ENCODE assay signal across 22 cellular contexts in genomic region chr2:131064589-131065232, GRCh38. TPM values are rescaled to one million over a fixed set of nuclear protein-coding genes. Genes with fewer than 3 reads are reported as not detected.
A peak's percentile ranks its signal among the peaks of the same experiment; 100 is the strongest.
DNase-seq lines count a peak whose midpoint lies in the region; ATAC-seq and TF ChIP-seq lines count a peak whose summit lies in the region.
"Had no signal": no experiment of that assay in that cellular context is flagged by ENCODE, and none has a peak within 500 bp of the region (broad histone marks: within the 10 kb centered on the region; RNA-seq: fewer than 3 reads in every experiment).

No MANE protein-coding gene starts in this region.

- intact Hi-C loops in activated CD8-positive, alpha-beta T cell treated with anti-CD3 and anti-CD28 coated beads for 36 hours (cut with micrococcal nuclease): no loop called here
- intact Hi-C loops in left ventricle myocardium inferior (cut with micrococcal nuclease): no loop called here

- no peak overlapping the region for H3K4me2 ChIP-seq in neuronal stem cell (ENCODE audit: insufficient read depth, low read length, poor library complexity, severe bottlenecking)

- H2AK5ac ChIP-seq in neuronal stem cell (ENCODE audit: low read depth, low read length): no peak overlapping the region

- H3K18ac ChIP-seq in neuronal stem cell (ENCODE audit: low read length): no peak overlapping the region

- peaks cover 41% of the 10 kb centered on the region for H3K36me3 ChIP-seq in left ventricle myocardium inferior
- H3K36me3 ChIP-seq in neuronal stem cell (replicated peaks in 1 of 2; ENCODE audit: control insufficient read depth in 2 of 2, insufficient read depth in 2 of 2, low read length in 2 of 2): peaks cover 13 to 92% of the 10 kb centered on the region in 2 donors

- peaks cover 84% of the 10 kb centered on the region for H3K36me3 Mint-ChIP-seq in activated T-cell treated with anti-CD3 and anti-CD28 coated beads, Interleukin-2, amount 50 U/mL, for 24 hours (ENCODE audit: low read depth)
- peaks cover 40% of the 10 kb centered on the region for H3K36me3 Mint-ChIP-seq in activated CD8-positive, alpha-beta T cell treated with anti-CD3 and anti-CD28 coated beads for 36 hours (ENCODE audit: low read depth)
- peaks cover 29% of the 10 kb centered on the region for H3K36me3 Mint-ChIP-seq in T-cell

- ATAC-seq in activated CD8-positive, alpha-beta T cell treated with anti-CD3 and anti-CD28 coated beads for 36 hours: no peak
- ATAC-seq in HG02885 (IDR thresholded peaks at IDR 0.05; ENCODE audit: poor library complexity, unreplicated experiment): no peak
- ATAC-seq in T-cell (replicated peaks in 1 of 4): no peak
- no peak for ATAC-seq in HG03469 (IDR thresholded peaks at IDR 0.05; ENCODE audit: unreplicated experiment)
- ATAC-seq: upper lobe of right lung had no signal

- peak overlapping the region; percentile 2 for H3K27ac ChIP-seq in left ventricle myocardium inferior (replicated peaks)
- no peak overlapping the region for H3K27ac ChIP-seq in neuronal stem cell (replicated peaks; ENCODE audit: low read length)
- H3K27ac ChIP-seq: stomach, upper lobe of right lung had no signal

- H3K27me3 ChIP-seq in left ventricle myocardium inferior (ENCODE audit: low read depth) (no peaks in the 10 kb centered on the region), neuronal stem cell (ENCODE audit: control insufficient read depth in 3 of 3, insufficient read depth in 3 of 3, low read depth in 1 of 3, low read length in 3 of 3) (no peaks in the 10 kb centered on the region)
- H3K27me3 ChIP-seq: stomach, upper lobe of right lung had no signal

- H3K27me3 Mint-ChIP-seq in activated T-cell treated with anti-CD3 and anti-CD28 coated beads, Interleukin-2, amount 50 U/mL, for 24 hours: no peaks in the 10 kb centered on the region
- H3K27me3 Mint-ChIP-seq in activated CD8-positive, alpha-beta T cell treated with anti-CD3 and anti-CD28 coated beads for 36 hours: no peaks in the 10 kb centered on the region
- H3K27me3 Mint-ChIP-seq in T-cell: no peaks in the 10 kb centered on the region
- H3K27me3 Mint-ChIP-seq: B cell had no signal

- no peak overlapping the region for H4K91ac ChIP-seq in neuronal stem cell (ENCODE audit: low read depth, low read length, poor library complexity)

- H2AFZ ChIP-seq in neuronal stem cell (ENCODE audit: low read length): no peak overlapping the region

- H3K4me1 ChIP-seq in left ventricle myocardium inferior (peaks cover 62% of the 10 kb centered on the region), neuronal stem cell (ENCODE audit: control insufficient read depth in 2 of 2, insufficient read depth in 1 of 2, low read depth in 1 of 2, low read length in 2 of 2) (peaks cover 5 to 7% of the 10 kb centered on the region in 2 donors)
- H3K4me1 ChIP-seq: upper lobe of right lung had no signal

- H2BK15ac ChIP-seq in neuronal stem cell (ENCODE audit: low read length): no peak overlapping the region

- peaks cover 44% of the 10 kb centered on the region for H3K4me1 Mint-ChIP-seq in activated T-cell treated with anti-CD3 and anti-CD28 coated beads, Interleukin-2, amount 50 U/mL, for 24 hours (ENCODE audit: low read depth)
- H3K4me1 Mint-ChIP-seq in activated CD8-positive, alpha-beta T cell treated with anti-CD3 and anti-CD28 coated beads for 36 hours (ENCODE audit: low read depth): peaks cover 30% of the 10 kb centered on the region
- H3K4me1 Mint-ChIP-seq in T-cell: peaks cover 48 to 52% (median 48%) of the 10 kb centered on the region in 3 donors

- H3K23ac ChIP-seq in neuronal stem cell (ENCODE audit: low read depth, low read length, poor library complexity): no peak overlapping the region

- DNase-seq in activated T-cell treated with anti-CD3 and anti-CD28 coated beads, Interleukin-2, amount 50 U/mL, for 24 hours: no peak
- DNase-seq in activated T-cell treated with anti-CD3 and anti-CD28 coated beads for 4 hours: no peak
- no peak for DNase-seq in activated CD8-positive, alpha-beta T cell treated with anti-CD3 and anti-CD28 coated beads for 36 hours
- DNase-seq in left ventricle myocardium inferior: no peak
- no peak for DNase-seq in neuronal stem cell (ENCODE audit: low spot score)
- no peak for DNase-seq in T-cell
- DNase-seq: activated CD4-positive, alpha-beta T cell treated with anti-CD3 and anti-CD28 coated beads, Interleukin-2, amount 50 U/mL, for 1 hour; activated CD8-positive, alpha-beta memory T cell treated with anti-CD3 and anti-CD28 coated beads, Interleukin-2, amount 50 U/mL, for 4 hours; activated gamma-delta T cell treated with Interleukin-2 at 50 U/mL for 16 hours; amniotic stem cell; COR-L47; DMS79; NCI-H1048; NCI-H1930; NCI-H2227 treated with DMSO at 0.1 percent for 48 hours; NCI-H774; stimulated activated CD4-positive, alpha-beta T cell treated with anti-CD3 and anti-CD28 coated beads, Interleukin-4, amount 100 ng/mL, for 4 hours; stomach; upper lobe of right lung had no signal

- no peak overlapping the region for H4K8ac ChIP-seq in neuronal stem cell (ENCODE audit: low read depth, low read length)

- POLR2A ChIA-PET in activated CD8-positive, alpha-beta T cell treated with anti-CD3 and anti-CD28 coated beads for 36 hours (lab: Charles Lee): interaction anchor here (0.6 to 1.2 kb wide), 2 partner anchors 28 to 119 kb away, joined by 3 read pairs; no protein-coding TSS in a partner anchor
- POLR2A ChIA-PET in T-cell (lab: Charles Lee): interaction anchor here in 1 of 2 donors (0.6 kb wide), 1 partner anchor 46 kb away, joined by 6 read pairs; no protein-coding TSS in a partner anchor

- no peak overlapping the region for H3K14ac ChIP-seq in neuronal stem cell (ENCODE audit: low read length)

- peak overlapping the region; percentile 4 for H3K9ac ChIP-seq in neuronal stem cell (ENCODE audit: low read depth, low read length, poor library complexity)

- no peak overlapping the region for H2BK12ac ChIP-seq in neuronal stem cell (ENCODE audit: low read length)

- H3K4ac ChIP-seq in neuronal stem cell (ENCODE audit: low read length): no peak overlapping the region

- no peaks in the 10 kb centered on the region for H3K9me3 Mint-ChIP-seq in activated T-cell treated with anti-CD3 and anti-CD28 coated beads, Interleukin-2, amount 50 U/mL, for 24 hours
- no peaks in the 10 kb centered on the region for H3K9me3 Mint-ChIP-seq in activated CD8-positive, alpha-beta T cell treated with anti-CD3 and anti-CD28 coated beads for 36 hours
- H3K9me3 Mint-ChIP-seq in T-cell: no peaks in the 10 kb centered on the region

- peaks cover 13% of the 10 kb centered on the region for H3K79me1 ChIP-seq in neuronal stem cell (ENCODE audit: low read depth, low read length)

- H3K9me3 ChIP-seq in left ventricle myocardium inferior (replicated peaks) (no peaks in the 10 kb centered on the region), neuronal stem cell (replicated peaks in 1 of 2; ENCODE audit: control insufficient read depth in 2 of 2, insufficient read depth in 1 of 2, low read depth in 1 of 2, low read length in 2 of 2) (no peaks in the 10 kb centered on the region)
- H3K9me3 ChIP-seq: stomach, upper lobe of right lung had no signal

- H3K4me3 Mint-ChIP-seq in activated T-cell treated with anti-CD3 and anti-CD28 coated beads, Interleukin-2, amount 50 U/mL, for 24 hours: no peak overlapping the region
- H3K4me3 Mint-ChIP-seq in activated CD8-positive, alpha-beta T cell treated with anti-CD3 and anti-CD28 coated beads for 36 hours: no peak overlapping the region
- H3K4me3 Mint-ChIP-seq in T-cell: no peak overlapping the region
- H3K4me3 Mint-ChIP-seq: B cell had no signal

- no peak overlapping the region for H2BK120ac ChIP-seq in neuronal stem cell (ENCODE audit: low read depth, low read length)

- WGBS in neuronal stem cell (ENCODE audit: extremely low coverage in 2 of 2, insufficient read length in 2 of 2, insufficient replicate concordance in 1 of 2), 2 donors: no CpG with 5 or more reads among the region's 11 CpGs

- TF ChIP-seq CTCF in activated CD8-positive, alpha-beta T cell treated with anti-CD3 and anti-CD28 coated beads for 36 hours (IDR thresholded peaks at IDR 0.05): no peak
- no peak for TF ChIP-seq CTCF in left ventricle myocardium inferior (IDR thresholded peaks at IDR 0.05; ENCODE audit: borderline replicate concordance)

- H2BK5ac ChIP-seq in neuronal stem cell (ENCODE audit: low read length): no peak overlapping the region

- peak overlapping the region; percentile 33 for H3K27ac Mint-ChIP-seq in activated T-cell treated with anti-CD3 and anti-CD28 coated beads, Interleukin-2, amount 50 U/mL, for 24 hours
- peak overlapping the region; percentile 30 for H3K27ac Mint-ChIP-seq in activated CD8-positive, alpha-beta T cell treated with anti-CD3 and anti-CD28 coated beads for 36 hours
- no peak overlapping the region for H3K27ac Mint-ChIP-seq in T-cell
- H3K27ac Mint-ChIP-seq: B cell had no signal

- CTCF ChIA-PET in activated CD8-positive, alpha-beta T cell treated with anti-CD3 and anti-CD28 coated beads for 36 hours (lab: Charles Lee): interaction anchor here (1.2 kb wide), 1 partner anchor 192 kb away, joined by 3 read pairs; no protein-coding TSS in a partner anchor
- CTCF ChIA-PET in T-cell (lab: Charles Lee): no interaction called here

- H3K4me3 ChIP-seq in left ventricle myocardium inferior: no peak overlapping the region
- H3K4me3 ChIP-seq in neuronal stem cell (ENCODE audit: low read length in 2 of 2): no peak overlapping the region
- H3K4me3 ChIP-seq: stomach, upper lobe of right lung had no signal

RNA-seq across cellular contexts. Expression of gene FAM168B, which starts 28.5 kb away (rescaled TPM):
- 10 to 100 TPM; 62.8 to 66.6 TPM for total RNA-seq in activated CD8-positive, alpha-beta T cell treated with anti-CD3 and anti-CD28 coated beads for 36 hours
- 90.5 TPM for total RNA-seq in left ventricle myocardium inferior
- polyA plus RNA-seq in neuronal stem cell (2013, experiment 1 of 2): 73.9 TPM
- 72.7 TPM for polyA plus RNA-seq in neuronal stem cell (2013, experiment 2 of 2)
- 10 to 100 TPM; 61.7 to 84.0 (median 73.3) TPM for total RNA-seq in T-cell

RNA-seq across cellular contexts. Expression of gene PLEKHB2, which starts 40.4 kb away (rescaled TPM):
- total RNA-seq in activated CD8-positive, alpha-beta T cell treated with anti-CD3 and anti-CD28 coated beads for 36 hours: 10 to 100 TPM; 47.3 to 49.4 TPM
- total RNA-seq in left ventricle myocardium inferior: 42.9 TPM
- 30.4 TPM for polyA plus RNA-seq in neuronal stem cell (2013, experiment 1 of 2)
- polyA plus RNA-seq in neuronal stem cell (2013, experiment 2 of 2): 31.1 TPM
- total RNA-seq in T-cell: 10 to 100 TPM; 52.5 to 61.7 (median 53.2) TPM

Comparison
In these comparisons a context has a peak if more than half of its experiments do, and no peak if none do; other contexts are left out.
1. H3K27ac Mint-ChIP-seq: peak in activated T-cell treated with anti-CD3 and anti-CD28 coated beads, Interleukin-2, amount 50 U/mL, for 24 hours (single experiment) and activated CD8-positive, alpha-beta T cell treated with anti-CD3 and anti-CD28 coated beads for 36 hours (single experiment); none in T-cell (0 of 2).